ENCODE assay signal across 9 cellular contexts in genomic region chr20:48761023-48761785, GRCh38.
DNase-seq lines count a peak whose midpoint lies in the region; ATAC-seq and TF ChIP-seq lines count a peak whose summit lies in the region.
"Had no signal": no experiment of that assay in that cellular context is flagged by ENCODE, and none has a peak within 500 bp of the region (broad histone marks: within the 10 kb centered on the region; RNA-seq: fewer than 3 reads in every experiment).

No MANE protein-coding gene starts in this region.

- H3K9me2 ChIP-seq in GM23248 (ENCODE audit: insufficient read depth), result no peaks in the 10 kb centered on the region

- H3K27ac ChIP-seq in right lobe of liver (peak overlapping the region; percentile 13 to 51 (median 49)), GM23248 (no peak overlapping the region)

- no peaks in the 10 kb centered on the region for H3F3A ChIP-seq in GM23248 (ENCODE audit: insufficient read depth)

- H4K20me1 ChIP-seq in GM23248 (ENCODE audit: insufficient read depth), result no peaks in the 10 kb centered on the region

- ATAC-seq in right lobe of liver, result peak; percentile 39 to 55 (median 42)
- no peak for ATAC-seq in HG02763 (IDR thresholded peaks at IDR 0.05; ENCODE audit: unreplicated experiment)

- H2AFZ ChIP-seq in GM23248, result no peak overlapping the region

- no peaks in the 10 kb centered on the region for H3K36me3 ChIP-seq in right lobe of liver
- no peaks in the 10 kb centered on the region for H3K36me3 ChIP-seq in GM23248 (ENCODE audit: low read depth)

- no peaks in the 10 kb centered on the region for H3K4me1 ChIP-seq in right lobe of liver
- H3K4me1 ChIP-seq in GM23248 (ENCODE audit: insufficient read depth), result no peaks in the 10 kb centered on the region

- no peak for TF ChIP-seq CTCF in right lobe of liver (IDR thresholded peaks at IDR 0.05)

- no peak overlapping the region for H3K4me2 ChIP-seq in GM23248 (ENCODE audit: unreplicated experiment)

- DNase-seq in stimulated activated CD4-positive, alpha-beta T cell treated with anti-CD3 and anti-CD28 coated beads, Interleukin-4, amount 100 ng/mL, for 1 hour, result peak; percentile 24
- DNase-seq in stimulated activated CD4-positive, alpha-beta T cell treated with anti-CD3 and anti-CD28 coated beads, Interleukin-15, amount 100 ng/mL, for 24 hours, result no peak
- DNase-seq in activated effector memory CD4-positive, alpha-beta T cell treated with anti-CD3 and anti-CD28 coated beads, Interleukin-2, amount 50 U/mL, for 16 hours, result peak; percentile 76
- no peak for DNase-seq in right lobe of liver
- DNase-seq in NCI-H1048 (lab: John Stamatoyannopoulos, UW), result no peak
- no peak for DNase-seq in GM23248
- DNase-seq in iPS-NIHi11 (ENCODE audit: low spot score), result no peak
- DNase-seq: NCI-H1436 had no signal

- in situ Hi-C loops in GM23248 (cut with MboI), result no loop called here

- no peak overlapping the region for H3K9ac ChIP-seq in GM23248

- no peaks in the 10 kb centered on the region for H3K79me2 ChIP-seq in GM23248 (ENCODE audit: insufficient read depth)

- 54% methylated on average over 9 of the region's 12 CpGs for WGBS in right lobe of liver (ENCODE audit: insufficient coverage, low coverage, low lambda C conversion rate, missing lambda C conversion rate)
- WGBS in GM23248 (ENCODE audit: low coverage in 1 of 2, low lambda C conversion rate in 2 of 2, missing lambda C conversion rate in 2 of 2), 2 experiments, result 82 to 86% methylated on average over 12 of the region's 12 CpGs

- H3K4me3 ChIP-seq in right lobe of liver (no peak overlapping the region), GM23248 (no peak overlapping the region)

- intact Hi-C loops in right lobe of liver (cut with DNase I), result no loop called here

- H3K9me3 ChIP-seq in right lobe of liver, result no peaks in the 10 kb centered on the region
- H3K9me3 ChIP-seq in GM23248 (ENCODE audit: low read depth), result no peaks in the 10 kb centered on the region

- H3K27me3 ChIP-seq in right lobe of liver (no peaks in the 10 kb centered on the region), GM23248 (replicated peaks; ENCODE audit: insufficient read depth) (0 out of 2 replicates have a peak, but pooled peaks cover 5% of the 10 kb centered on the region)

- TF ChIP-seq POLR2A in right lobe of liver (IDR thresholded peaks at IDR 0.05), result no peak

Comparison
In these comparisons a context has a peak if more than half of its experiments do, and no peak if none do; other contexts are left out.
1. DNase-seq: peak in stimulated activated CD4-positive, alpha-beta T cell treated with anti-CD3 and anti-CD28 coated beads, Interleukin-4, amount 100 ng/mL, for 1 hour (single experiment) and activated effector memory CD4-positive, alpha-beta T cell treated with anti-CD3 and anti-CD28 coated beads, Interleukin-2, amount 50 U/mL, for 16 hours (single experiment); none in stimulated activated CD4-positive, alpha-beta T cell treated with anti-CD3 and anti-CD28 coated beads, Interleukin-15, amount 100 ng/mL, for 24 hours (single experiment), right lobe of liver (0 of 3), NCI-H1048 (single experiment), GM23248 (single experiment) and iPS-NIHi11 (single experiment).